11 cellular contexts compared by ENCODE assay signal in the genomic region with DNA sequence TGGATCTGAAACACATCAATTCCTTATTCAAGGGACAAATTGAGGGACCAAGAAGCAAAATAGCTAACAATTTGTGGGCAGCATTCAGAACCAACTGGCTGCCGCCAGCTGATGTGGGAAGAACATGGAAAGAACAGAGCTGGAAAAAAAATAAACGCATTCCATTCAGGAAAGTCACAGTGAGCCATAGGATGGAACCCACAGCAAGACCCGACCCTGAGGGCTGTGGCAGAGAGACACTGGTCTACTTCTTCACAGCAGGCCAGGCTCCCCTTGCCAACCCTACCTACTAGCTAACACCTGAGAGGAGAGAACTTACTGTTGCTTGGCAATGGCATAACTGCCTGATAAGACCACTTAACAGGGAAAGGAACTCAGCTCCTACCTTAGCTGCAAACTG.
DNase-seq lines count a peak whose midpoint lies in the region; ATAC-seq, FAIRE-seq and TF ChIP-seq lines count a peak whose summit lies in the region.
"Had no signal": no experiment of that assay in that cellular context is flagged by ENCODE, and none has a peak within 500 bp of the region (broad histone marks: within the 10 kb centered on the region; RNA-seq: fewer than 3 reads in every experiment).

No MANE protein-coding gene starts in this region.

- H4K20me1 ChIP-seq in mammary epithelial cell (ENCODE audit: insufficient read depth, low read length) (no peaks in the 10 kb centered on the region), HepG2 (ENCODE audit: insufficient read depth, low read length) (no peaks in the 10 kb centered on the region; the same call in 1 of the 2 replicates)

- BruUV-seq in mammary epithelial cell (replicated peaks; lab: Mats Ljungman, UMichigan) (no TSS peak), HepG2 (replicated peaks; lab: Mats Ljungman, UMichigan) (no TSS peak)

- no peak overlapping the region for H2AFZ ChIP-seq in mammary epithelial cell (ENCODE audit: low read depth, low read length)
- no peak overlapping the region for H2AFZ ChIP-seq in HepG2 (ENCODE audit: low read length)

- in situ Hi-C loops in mammary epithelial cell (cut with MboI; ENCODE audit: low sequenced_read_pairs in 2 of 2): no loop called here
- in situ Hi-C loops in HepG2 (cut with HindIII; ENCODE audit: extremely low pct_ligation_motif_present, low pct_unique_long_range_greater_than_20kb): no loop called here

- no peaks in the 10 kb centered on the region for H3K27me3 ChIP-seq in mammary epithelial cell (ENCODE audit: insufficient read depth, low read length)
- no peaks in the 10 kb centered on the region for H3K27me3 ChIP-seq in HepG2 (ENCODE audit: control insufficient read depth in 1 of 2, insufficient read depth in 2 of 2, low read length in 2 of 2)

- H3K4me3 ChIP-seq in mammary epithelial cell (replicated peaks in 1 of 3; ENCODE audit: insufficient read depth in 1 of 3, low read depth in 2 of 3, low read length in 3 of 3) (no peak overlapping the region), HepG2 (replicated peaks in 1 of 3; ENCODE audit: insufficient read depth in 1 of 3, low read depth in 2 of 3, low read length in 3 of 3) (no peak overlapping the region)

- WGBS in mammary epithelial cell (ENCODE audit: low coverage, missing lambda C conversion rate): 4% methylated on average over 3 of the region's 3 CpGs
- 92% methylated on average over 3 of the region's 3 CpGs for WGBS in HepG2 (ENCODE audit: low lambda C conversion rate)

- peak; percentile 80 for DNase-seq in AG08395 (ENCODE audit: low spot score)
- peak; percentile 51 for DNase-seq in HTR-8/SVneo (ENCODE audit: insufficient read length, low spot score)
- DNase-seq in mammary epithelial cell: peak; percentile 76
- DNase-seq in HepG2 (ENCODE audit: low spot score): no peak
- no peak for DNase-seq in NCI-H524 treated with DMSO at 0.1 percent for 48 hours (lab: John Stamatoyannopoulos, UW)
- DNase-seq in activated T-cell treated with anti-CD3 and anti-CD28 coated beads for 4 hours: no peak
- no peak for DNase-seq in stimulated activated naive CD4-positive, alpha-beta T cell treated with Interleukin-2 at 50 U/mL for 16 hours (lab: John Stamatoyannopoulos, UW)
- DNase-seq in activated naive CD4-positive, alpha-beta T cell treated with anti-CD3 and anti-CD28 coated beads, Interleukin-2, amount 50 U/mL, for 16 hours: no peak
- DNase-seq: activated CD4-positive, alpha-beta T cell treated with anti-CD3 and anti-CD28 coated beads, Interleukin-2, amount 50 U/mL, for 1 hour; NCI-H510A treated with DMSO at 0.1 percent for 48 hours had no signal

- peak overlapping the region; percentile 35 for H3K9ac ChIP-seq in mammary epithelial cell (ENCODE audit: insufficient read depth, low read length)
- no peak overlapping the region for H3K9ac ChIP-seq in HepG2 (ENCODE audit: insufficient read depth, low read depth, low read length)

- intact Hi-C loops in mammary epithelial cell (cut with micrococcal nuclease): no loop called here
- intact Hi-C loops in HepG2 (cut with micrococcal nuclease; ENCODE audit: unreplicated experiment): no loop called here

- H3K4me1 ChIP-seq in mammary epithelial cell (ENCODE audit: insufficient read depth, low read length) (peaks cover 29% of the 10 kb centered on the region), HepG2 (ENCODE audit: insufficient read depth, low read length) (no peaks in the 10 kb centered on the region)

- no peak for TF ChIP-seq CTCF in mammary epithelial cell (conservative IDR thresholded peaks at IDR 0.05 in 1 of 2, IDR thresholded peaks at IDR 0.05 in 1 of 2; ENCODE audit: extremely low read depth in 1 of 2, insufficient read depth in 1 of 2, low read depth in 1 of 2, low read length in 2 of 2)
- TF ChIP-seq CTCF in HepG2 (CRISPR knock-in tag; IDR thresholded peaks at IDR 0.05): no peak

- CTCF ChIA-PET in mammary epithelial cell (lab: Charles Lee; ENCODE audit: low non-redundant PET) (interaction anchor here (0.6 kb wide), 1 partner anchor 23 kb away, joined by 14 read pairs; no protein-coding TSS in a partner anchor), HepG2 (lab: Yijun Ruan, JAX; ENCODE audit: low intra/inter-chr PET ratio, low total read pairs) (no interaction called here)

- ATAC-seq in HepG2: no peak
- ATAC-seq: natural killer cell treated with Interleukin-12 subunit alpha and Interleukin-12 subunit beta and Interleukin-15 and Interleukin-18, amount 100 ng/mL, for 72 hours had no signal

- H3K36me3 ChIP-seq in mammary epithelial cell (ENCODE audit: insufficient read depth, low read length): no peaks in the 10 kb centered on the region
- H3K36me3 ChIP-seq in HepG2 (replicated peaks in 1 of 2; ENCODE audit: control insufficient read depth in 1 of 2, insufficient read depth in 2 of 2, low read length in 2 of 2): peaks cover 5 to 8% of the 10 kb centered on the region in 2 experiments; a peak in 3 of 5 replicates

- peak; percentile 94 for FAIRE-seq in HTR-8/SVneo (lab: Jason Lieb, UNC)
- FAIRE-seq in HepG2 (lab: Jason Lieb, UNC): no peak

- H3K4me2 ChIP-seq in mammary epithelial cell (ENCODE audit: insufficient read depth, low read depth, low read length) (peak overlapping the region; percentile 43), HepG2 (ENCODE audit: low read depth, low read length) (no peak overlapping the region)

- dilution Hi-C loops in mammary epithelial cell (cut with HindIII; ENCODE audit: low sequenced_read_pairs): loop anchor here (5.0 kb wide), 1 partner anchor 74 kb away; no protein-coding TSS in a partner anchor

- H3K27ac ChIP-seq in mammary epithelial cell (ENCODE audit: insufficient read depth, low read depth, low read length) (peak overlapping the region; percentile 53), HepG2 (ENCODE audit: extremely low read length, insufficient read depth, low read length) (no peak overlapping the region)

- TF ChIP-seq EP300 in HepG2 (IDR thresholded peaks at IDR 0.05; ENCODE audit: low read depth in 2 of 2, low read length in 2 of 2) (no peak), HepG2 (CRISPR knock-in tag; IDR thresholded peaks at IDR 0.05; ENCODE audit: borderline replicate concordance) (no peak)

- no peak for TF ChIP-seq POLR2A in HepG2 (IDR thresholded peaks at IDR 0.05; ENCODE audit: insufficient read depth in 1 of 2, low read depth in 2 of 2, low read length in 2 of 2)

- no peaks in the 10 kb centered on the region for H3K9me3 ChIP-seq in mammary epithelial cell (replicated peaks; ENCODE audit: insufficient read depth, low read length)
- no peaks in the 10 kb centered on the region for H3K9me3 ChIP-seq in HepG2 (ENCODE audit: low read length)

- POLR2A ChIA-PET in HepG2 (lab: Yijun Ruan, JAX): interaction anchor here (0.9 kb wide), 1 partner anchor 123 kb away, joined by 3 read pairs; the partner anchor contains the start of gene APOA1

- H3K79me2 ChIP-seq in mammary epithelial cell (ENCODE audit: insufficient read depth, low read length) (peaks cover 51% of the 10 kb centered on the region), HepG2 (ENCODE audit: insufficient read depth, low read length) (peaks cover 13% of the 10 kb centered on the region)

- no peak for TF ChIP-seq RAD21 in HepG2 (CRISPR knock-in tag; IDR thresholded peaks at IDR 0.05)

TF ChIP-seq in HepG2, 621 proteins besides CTCF, POLR2A, EP300 and RAD21:
- TF ChIP-seq FOSL2 (CRISPR knock-in tag; IDR thresholded peaks at IDR 0.05): 0 out of 2 replicates have a peak, but pooled peaks have one; percentile 20
- TF ChIP-seq, protein P1, sequence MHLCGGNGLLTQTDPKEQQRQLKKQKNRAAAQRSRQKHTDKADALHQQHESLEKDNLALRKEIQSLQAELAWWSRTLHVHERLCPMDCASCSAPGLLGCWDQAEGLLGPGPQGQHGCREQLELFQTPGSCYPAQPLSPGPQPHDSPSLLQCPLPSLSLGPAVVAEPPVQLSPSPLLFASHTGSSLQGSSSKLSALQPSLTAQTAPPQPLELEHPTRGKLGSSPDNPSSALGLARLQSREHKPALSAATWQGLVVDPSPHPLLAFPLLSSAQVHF (CRISPR knock-in tag; IDR thresholded peaks at IDR 0.05): no peak

Comparison
In these comparisons a context has a peak if more than half of its experiments do, and no peak if none do; other contexts are left out.
1. DNase-seq: peak in AG08395 (single experiment), HTR-8/SVneo (single experiment) and mammary epithelial cell (single experiment); none in HepG2 (single experiment), NCI-H524 treated with DMSO at 0.1 percent for 48 hours (single experiment), activated T-cell treated with anti-CD3 and anti-CD28 coated beads for 4 hours (single experiment), stimulated activated naive CD4-positive, alpha-beta T cell treated with Interleukin-2 at 50 U/mL for 16 hours (single experiment) and activated naive CD4-positive, alpha-beta T cell treated with anti-CD3 and anti-CD28 coated beads, Interleukin-2, amount 50 U/mL, for 16 hours (single experiment).